In the genomic region with DNA sequence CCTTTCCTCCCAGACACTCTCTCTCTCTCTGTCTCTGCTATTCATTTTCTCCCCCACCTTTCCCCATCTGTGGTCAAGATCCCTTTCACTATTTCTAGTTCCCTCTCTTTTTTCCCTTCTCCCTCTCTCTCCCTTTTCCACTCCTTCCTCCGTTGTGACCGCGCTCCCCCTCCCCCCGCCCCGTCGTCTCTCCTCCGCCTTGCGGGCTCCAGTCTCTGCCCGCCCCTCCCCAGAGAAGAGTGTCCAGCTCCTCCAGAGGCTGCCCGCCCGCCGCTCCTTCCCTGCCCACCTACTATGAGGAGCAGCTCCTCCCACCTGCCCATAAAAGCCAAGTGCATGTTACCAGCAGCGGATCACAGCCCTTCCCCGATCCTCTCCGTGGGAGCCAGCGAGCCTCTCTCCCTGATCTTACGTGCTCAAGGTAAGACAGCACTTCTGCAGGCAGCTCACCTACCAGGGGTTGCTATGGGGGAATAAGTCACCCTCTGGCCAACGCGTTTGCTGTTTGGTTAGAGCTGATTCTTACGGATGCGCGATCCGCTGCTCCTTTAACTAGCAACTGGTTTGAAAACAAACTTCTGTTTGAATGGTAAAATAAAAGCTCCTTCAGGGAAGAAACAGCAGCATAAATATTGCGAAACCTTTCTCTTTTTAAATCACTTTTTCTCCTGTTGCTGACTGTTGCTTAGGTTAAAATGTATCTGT, we compare ENCODE assay signal across 8 cellular contexts. TPM values are rescaled to one million over a fixed set of nuclear protein-coding genes. Genes with fewer than 3 reads are reported as not detected.
DNase-seq lines count a peak whose midpoint lies in the region; ATAC-seq and TF ChIP-seq lines count a peak whose summit lies in the region.

A gene (plus strand): TSS at position 351 of the 705 bp plus-strand sequence. CDS start 152,089 bp downstream, outside the sequence.

- H3K4me3 ChIP-seq in retinal pigment epithelial cell (ENCODE audit: low read length): peak within 1 kb of the TSS; percentile 86

- ATAC-seq in HG02973 (IDR thresholded peaks at IDR 0.05; ENCODE audit: unreplicated experiment): no peak

- peaks cover 82% of the 10 kb centered on the region for H3K27me3 Mint-ChIP-seq in activated naive CD8-positive, alpha-beta T cell treated with anti-CD3 and anti-CD28 coated beads for 36 hours

- no peaks in the 10 kb centered on the region for H3K9me3 Mint-ChIP-seq in activated naive CD8-positive, alpha-beta T cell treated with anti-CD3 and anti-CD28 coated beads for 36 hours

- H3K4me3 Mint-ChIP-seq in activated naive CD8-positive, alpha-beta T cell treated with anti-CD3 and anti-CD28 coated beads for 36 hours: peak within 1 kb of the TSS; percentile 58

- DNase-seq in NCI-H1417 (lab: John Stamatoyannopoulos, UW) (peak in 2 of 3 experiments; percentile 24 to 46), NCI-H1417 treated with DMSO at 0.1 percent for 48 hours (lab: John Stamatoyannopoulos, UW) (no peak), hepatic stellate cell (ENCODE audit: low spot score) (peak; percentile 43), retinal pigment epithelial cell (ENCODE audit: low read depth) (peak; percentile 50), NCI-H526 treated with DMSO at 0.1 percent for 48 hours (lab: John Stamatoyannopoulos, UW) (no peak), NOMO-1 (lab: John Stamatoyannopoulos, UW; ENCODE audit: unreplicated experiment in 2 of 2) (no peak)
- no peak for DNase-seq in activated naive CD8-positive, alpha-beta T cell treated with anti-CD3 and anti-CD28 coated beads for 36 hours

- H3K36me3 Mint-ChIP-seq in activated naive CD8-positive, alpha-beta T cell treated with anti-CD3 and anti-CD28 coated beads for 36 hours: no peaks in the 10 kb centered on the region

- no peak for TF ChIP-seq CTCF in retinal pigment epithelial cell (conservative IDR thresholded peaks at IDR 0.05; ENCODE audit: low read depth, low read length)

- no peak within 1 kb of the TSS for H3K27ac Mint-ChIP-seq in activated naive CD8-positive, alpha-beta T cell treated with anti-CD3 and anti-CD28 coated beads for 36 hours

- peaks cover 15% of the 10 kb centered on the region for H3K4me1 Mint-ChIP-seq in activated naive CD8-positive, alpha-beta T cell treated with anti-CD3 and anti-CD28 coated beads for 36 hours

RNA-seq across cellular contexts. Expression of the gene that starts here (rescaled TPM):
- total RNA-seq in activated naive CD8-positive, alpha-beta T cell treated with anti-CD3 and anti-CD28 coated beads for 36 hours: not detected

Comparison
In these comparisons a context has a peak if more than half of its experiments do, and no peak if none do; other contexts are left out.
1. DNase-seq: peak in NCI-H1417 (2 of 3), hepatic stellate cell (single experiment) and retinal pigment epithelial cell (single experiment); none in NCI-H1417 treated with DMSO at 0.1 percent for 48 hours (single experiment), activated naive CD8-positive, alpha-beta T cell treated with anti-CD3 and anti-CD28 coated beads for 36 hours (single experiment), NCI-H526 treated with DMSO at 0.1 percent for 48 hours (single experiment) and NOMO-1 (0 of 2).